1 cellular context compared by ENCODE assay signal in genomic region chr6:312704-313485, GRCh38.
TF ChIP-seq lines count a peak whose summit lies in the region.

No MANE protein-coding gene starts in this region.

TF ChIP-seq in GM12878, 131 proteins besides CTCF, POLR2A, EP300 and RAD21 (continued from another document and continues in another):
- no peak for TF ChIP-seq YY1 (IDR thresholded peaks at IDR 0.05; ENCODE audit: low read depth, low read length)
- TF ChIP-seq NR2C1 (IDR thresholded peaks at IDR 0.05): no peak
- TF ChIP-seq MEF2A (IDR thresholded peaks at IDR 0.05; ENCODE audit: insufficient read depth, low read depth, low read length): no peak
- TF ChIP-seq CBFB (IDR thresholded peaks at IDR 0.05; ENCODE audit: low read depth): no peak
- peak; percentile 59 for TF ChIP-seq PKNOX1 (IDR thresholded peaks at IDR 0.05)
- no peak for TF ChIP-seq PRDM15 (CRISPR knock-in tag; IDR thresholded peaks at IDR 0.05)
- TF ChIP-seq RBBP5 (conservative IDR thresholded peaks at IDR 0.05): no peak
- TF ChIP-seq NFYA (IDR thresholded peaks at IDR 0.05; ENCODE audit: borderline replicate concordance, low read depth, low read length): no peak
- TF ChIP-seq TCF7 (IDR thresholded peaks at IDR 0.05; ENCODE audit: borderline replicate concordance): no peak
- TF ChIP-seq SRF (IDR thresholded peaks at IDR 0.05; ENCODE audit: low read depth in 2 of 2, low read length in 2 of 2): no peak
- no peak for TF ChIP-seq ZNF274 (IDR thresholded peaks at IDR 0.05; ENCODE audit: insufficient read depth, insufficient read length)
- TF ChIP-seq CHD2 (IDR thresholded peaks at IDR 0.05; ENCODE audit: borderline replicate concordance, low read depth, low read length): peak; percentile 31; the same call in 1 of the 2 replicates
- no peak for TF ChIP-seq ZNF622 (IDR thresholded peaks at IDR 0.05)
- no peak for TF ChIP-seq ZBTB11 (CRISPR knock-in tag; IDR thresholded peaks at IDR 0.05)
- TF ChIP-seq ATF3 (IDR thresholded peaks at IDR 0.05; ENCODE audit: borderline replicate concordance, extremely low read depth, low read depth, low read length): no peak
- peak; percentile 64 to 71; a peak in 2 of 4 replicates for TF ChIP-seq BHLHE40 (IDR thresholded peaks at IDR 0.05; ENCODE audit: borderline replicate concordance in 1 of 2, low read depth in 2 of 2, low read length in 1 of 2)
- TF ChIP-seq MTA2 (IDR thresholded peaks at IDR 0.05; ENCODE audit: low read depth): peak; percentile 50; the same call in 1 of the 2 replicates
- TF ChIP-seq ZZZ3 (IDR thresholded peaks at IDR 0.05; ENCODE audit: control insufficient read depth, insufficient read length, low read depth): no peak
- no peak for TF ChIP-seq MLLT1 (IDR thresholded peaks at IDR 0.05)
- no peak for TF ChIP-seq SMC3 (IDR thresholded peaks at IDR 0.05; ENCODE audit: borderline replicate concordance, low read length)
- TF ChIP-seq RELB (IDR thresholded peaks at IDR 0.05; ENCODE audit: low read depth): no peak
- TF ChIP-seq BCL3 (IDR thresholded peaks at IDR 0.05; ENCODE audit: borderline replicate concordance, insufficient read depth, low read depth, low read length, poor library complexity, severe bottlenecking): no peak
- peak; percentile 95 for TF ChIP-seq ZNF687 (IDR thresholded peaks at IDR 0.05)
- no peak for TF ChIP-seq USF1 (IDR thresholded peaks at IDR 0.05; ENCODE audit: borderline replicate concordance, extremely low read length, insufficient read depth, low read depth, low read length)
- peak; percentile 43; the same call in 1 of the 2 replicates for TF ChIP-seq NBN (IDR thresholded peaks at IDR 0.05)
- no peak for TF ChIP-seq MTA3 (IDR thresholded peaks at IDR 0.05; ENCODE audit: borderline replicate concordance, low read length)
- 0 out of 2 replicates have a peak, but pooled peaks have one; percentile 22 for TF ChIP-seq RCOR1 (conservative IDR thresholded peaks at IDR 0.05; ENCODE audit: low read depth, low read length)
- TF ChIP-seq IKZF2 (IDR thresholded peaks at IDR 0.05): peak in 1 of 2 experiments; percentile 23; a peak in 1 of 4 replicates
- TF ChIP-seq RAD51 (IDR thresholded peaks at IDR 0.05): peak; percentile 50
- TF ChIP-seq CUX1 (IDR thresholded peaks at IDR 0.05; ENCODE audit: insufficient replicate concordance, low read depth, low read length): no peak
- TF ChIP-seq POLR2AphosphoS2 (IDR thresholded peaks at IDR 0.05; ENCODE audit: low read depth, low read length): no peak
